Comparison of ENCODE assay signal across 9 cellular contexts in the genomic region with DNA sequence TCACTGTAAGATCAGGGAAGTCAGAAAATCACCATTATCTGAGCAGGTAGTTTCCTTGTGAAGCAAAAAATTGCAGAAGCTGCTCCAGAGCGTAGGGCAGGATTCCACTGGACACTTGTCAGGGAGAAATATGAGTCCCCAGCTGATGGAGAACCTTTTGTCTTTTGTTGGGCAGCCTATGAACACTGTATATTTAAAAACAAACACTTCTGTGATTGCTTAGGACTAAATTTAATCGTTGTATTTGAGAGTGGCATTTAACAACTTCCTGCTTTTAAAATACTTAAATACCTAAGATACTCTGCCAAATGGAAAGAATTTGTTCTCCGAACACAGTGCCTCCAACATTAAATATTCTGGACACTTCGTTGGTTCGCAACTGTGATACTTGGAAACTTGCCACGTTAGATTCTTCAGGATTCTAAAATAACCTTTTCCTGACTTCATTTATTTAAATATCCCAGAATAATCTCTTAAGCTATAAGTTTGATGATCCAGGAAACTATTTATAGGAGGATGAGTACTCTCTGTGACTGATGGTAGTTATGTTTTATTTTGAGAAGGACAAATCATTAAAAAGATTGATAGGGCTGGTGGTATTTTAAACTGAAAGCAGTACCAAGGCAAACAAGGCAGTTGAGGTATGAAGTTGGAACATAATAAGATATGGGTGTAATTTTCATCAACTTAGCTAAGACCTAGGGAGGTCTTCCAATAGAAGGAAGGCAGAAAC. TPM values are rescaled to one million over a fixed set of nuclear protein-coding genes. Genes with fewer than 3 reads are reported as not detected.
DNase-seq lines count a peak whose midpoint lies in the region; ATAC-seq and TF ChIP-seq lines count a peak whose summit lies in the region.
"Had no signal": no experiment of that assay in that cellular context is flagged by ENCODE, and none has a peak within 500 bp of the region (broad histone marks: within the 10 kb centered on the region; RNA-seq: fewer than 3 reads in every experiment).

No MANE protein-coding gene starts in this region.

- H3K27me3 Mint-ChIP-seq in activated naive CD8-positive, alpha-beta T cell = no peaks in the 10 kb centered on the region

- H3K4me3 ChIP-seq in heart right ventricle (peak overlapping the region in 1 of 10 donors; percentile 6), uterus (no peak overlapping the region)
- H3K4me3 ChIP-seq: ovary had no signal

- H3K36me3 ChIP-seq in heart right ventricle = no peaks in the 10 kb centered on the region
- no peaks in the 10 kb centered on the region for H3K36me3 ChIP-seq in uterus
- H3K36me3 ChIP-seq: ovary had no signal

- H3K27me3 ChIP-seq in heart right ventricle (no peaks in the 10 kb centered on the region), uterus (no peaks in the 10 kb centered on the region)
- H3K27me3 ChIP-seq: ovary had no signal

- peak overlapping the region; percentile 54 for H3K4me3 Mint-ChIP-seq in activated naive CD8-positive, alpha-beta T cell

- no peaks in the 10 kb centered on the region for H3K36me3 Mint-ChIP-seq in activated naive CD8-positive, alpha-beta T cell

- no peak for DNase-seq in heart right ventricle
- DNase-seq in Right ventricle myocardium inferior (ENCODE audit: missing footprints) = no peak
- DNase-seq in left kidney (ENCODE audit: low read depth, low spot score) = peak; percentile 21
- no peak for DNase-seq in uterus
- no peak for DNase-seq in NCI-H187 (lab: John Stamatoyannopoulos, UW)
- no peak for DNase-seq in UCSD-AML1 (lab: John Stamatoyannopoulos, UW; ENCODE audit: unreplicated experiment)
- no peak for DNase-seq in C1 segment of cervical spinal cord (lab: John Stamatoyannopoulos, UW)
- DNase-seq: ovary had no signal

- no peak for TF ChIP-seq CTCF in heart right ventricle (IDR thresholded peaks at IDR 0.05)
- TF ChIP-seq CTCF in uterus (IDR thresholded peaks at IDR 0.05) = no peak

- H3K9me3 ChIP-seq in heart right ventricle = no peaks in the 10 kb centered on the region
- H3K9me3 ChIP-seq in uterus = no peaks in the 10 kb centered on the region
- H3K9me3 ChIP-seq: ovary had no signal

- TF ChIP-seq POLR2A in uterus (IDR thresholded peaks at IDR 0.05) = no peak

- no peaks in the 10 kb centered on the region for H3K9me3 Mint-ChIP-seq in activated naive CD8-positive, alpha-beta T cell (ENCODE audit: low read depth)

- peak in 2 of 8 donors; percentile 11 to 16 for ATAC-seq in heart right ventricle
- no peak for ATAC-seq in Right ventricle myocardium inferior

- 16 to 23% methylated on average over 6 of the region's 6 CpGs for WGBS in heart right ventricle, 2 donors

- peaks cover 24% of the 10 kb centered on the region for H3K4me1 Mint-ChIP-seq in activated naive CD8-positive, alpha-beta T cell (ENCODE audit: low read depth)

- H3K4me1 ChIP-seq in heart right ventricle = peaks cover 6 to 44% (median 38%) of the 10 kb centered on the region in 9 donors
- H3K4me1 ChIP-seq in uterus = peaks cover 0 to 3% of the 10 kb centered on the region in 2 donors

- H3K27ac Mint-ChIP-seq in activated naive CD8-positive, alpha-beta T cell = peak overlapping the region; percentile 86

- intact Hi-C loops in heart right ventricle (cut with DNase I) (loop anchor here in 1 of 10 donors (10.0 kb wide), 1 partner anchor 214 kb away; the partner anchor contains the start of gene SHROOM1), Right ventricle myocardium inferior (cut with DNase I) (no loop called here), uterus (cut with DNase I; ENCODE audit: low total_unique reads) (no loop called here)

- H3K27ac ChIP-seq in heart right ventricle (peak overlapping the region; percentile 18 to 99 (median 98)), uterus (peak overlapping the region; percentile 5 to 77)
- H3K27ac ChIP-seq: ovary had no signal

RNA-seq across cellular contexts. Expression of gene HSPA4, which starts 2.7 kb away (rescaled TPM):
- total RNA-seq in heart right ventricle (100 to 1,000 TPM in 6 of 10 donors, 10 to 100 TPM in 4; 79.6 to 156 (median 111) TPM), Right ventricle myocardium inferior (77.4 TPM), uterus (100 to 1,000 TPM in 1 of 4 donors, 10 to 100 TPM in 3; 22.4 to 107 (median 72.4) TPM)
- 100 to 1,000 TPM in 1 of 2 donors, 10 to 100 TPM in 1; 44.9 to 179 TPM for polyA plus RNA-seq in heart right ventricle

RNA-seq across cellular contexts. Expression of gene ZCCHC10, which starts 22.8 kb away (rescaled TPM):
- 10 to 100 TPM; 12.2 to 22.4 (median 19.4) TPM for total RNA-seq in heart right ventricle
- 10 to 100 TPM; 15.4 to 29.9 TPM for polyA plus RNA-seq in heart right ventricle
- total RNA-seq in Right ventricle myocardium inferior = 18.4 TPM
- 10 to 100 TPM in 3 of 4 donors, 1 to 10 TPM in 1; 5.6 to 25.7 (median 16.0) TPM for total RNA-seq in uterus
